Comparison of ENCODE assay signal across 8 cellular contexts in genomic region chr13:100674848-100675659, GRCh38. TPM values are rescaled to one million over a fixed set of nuclear protein-coding genes. Genes with fewer than 3 reads are reported as not detected.
DNase-seq lines count a peak whose midpoint lies in the region; ATAC-seq and TF ChIP-seq lines count a peak whose summit lies in the region.

No MANE protein-coding gene starts in this region.

- H3K36me3 ChIP-seq in SU-DHL-6 (ENCODE audit: low read length) (no peaks in the 10 kb centered on the region), adipocyte (ENCODE audit: control insufficient read depth, insufficient read depth, low read length, severe bottlenecking) (no peaks in the 10 kb centered on the region), trophoblast cell (ENCODE audit: control insufficient read depth in 1 of 2, insufficient read depth in 2 of 2, low read length in 2 of 2) (peaks cover 2 to 4% of the 10 kb centered on the region in 2 experiments), transverse colon (no peaks in the 10 kb centered on the region)

- H3K9ac ChIP-seq in SU-DHL-6 (ENCODE audit: low read length) = peak overlapping the region; percentile 81
- H3K9ac ChIP-seq in adipocyte (ENCODE audit: low read length) = peak overlapping the region; percentile 81
- peak overlapping the region; percentile 52 for H3K9ac ChIP-seq in trophoblast cell (ENCODE audit: low read length)

- H3K79me2 ChIP-seq in SU-DHL-6 (ENCODE audit: insufficient read depth, low read length) (peaks cover 20% of the 10 kb centered on the region), trophoblast cell (ENCODE audit: control insufficient read depth, insufficient read depth, low read length, poor library complexity) (peaks cover 6% of the 10 kb centered on the region)

- peak; percentile 97 for ATAC-seq in HG02763 (IDR thresholded peaks at IDR 0.05; ENCODE audit: unreplicated experiment)

- TF ChIP-seq CTCF in GM12875 (IDR thresholded peaks at IDR 0.05; ENCODE audit: borderline replicate concordance, insufficient read depth, low read depth, low read length) = peak; percentile 24; the same call in 1 of the 2 replicates
- TF ChIP-seq CTCF in SU-DHL-6 (IDR thresholded peaks at IDR 0.05; ENCODE audit: insufficient read depth, low read length, poor library complexity, severe bottlenecking) = no peak
- peak in 3 of 5 experiments; percentile 12 to 34 (median 30) for TF ChIP-seq CTCF in transverse colon (IDR thresholded peaks at IDR 0.05)

- H3K9me2 ChIP-seq in SU-DHL-6 (replicated peaks; ENCODE audit: insufficient read depth, low read length) = no peaks in the 10 kb centered on the region

- WGBS in trophoblast cell (ENCODE audit: extremely low coverage, insufficient coverage, insufficient read length) = no CpG with 5 or more reads among the region's 72 CpGs
- 0% methylated on average over 2 to 51 of the region's 72 CpGs for WGBS in transverse colon (ENCODE audit: low coverage in 1 of 2), 2 donors

- DNase-seq in NCI-H128 (lab: John Stamatoyannopoulos, UW; ENCODE audit: unreplicated experiment) (peak; percentile 96), adipocyte (ENCODE audit: low read depth) (peak; percentile 99), cardiac septum (ENCODE audit: low spot score) (peak; percentile 100), trophoblast cell (peak; percentile 99), transverse colon (peak; percentile 100)

- H4K91ac ChIP-seq in trophoblast cell (ENCODE audit: low read depth, low read length) = peak overlapping the region; percentile 67

- peak overlapping the region; percentile 41; the same call in 1 of the 2 replicates for H3K27ac ChIP-seq in SU-DHL-6 (ENCODE audit: low read depth, low read length)
- H3K27ac ChIP-seq in trophoblast cell (ENCODE audit: low read depth, low read length) = peak overlapping the region; percentile 88
- H3K27ac ChIP-seq in transverse colon = peak overlapping the region; percentile 92 to 97 (median 96)

- no peak overlapping the region for H3K23ac ChIP-seq in trophoblast cell (ENCODE audit: low read length)

- peak; percentile 44 for TF ChIP-seq POLR2A in transverse colon (IDR thresholded peaks at IDR 0.05)

- H2BK12ac ChIP-seq in trophoblast cell (ENCODE audit: low read length) = no peak overlapping the region

- no peak overlapping the region for H3K4ac ChIP-seq in trophoblast cell (ENCODE audit: low read depth, low read length)

- H2BK5ac ChIP-seq in trophoblast cell (ENCODE audit: low read depth, low read length, poor library complexity) = no peak overlapping the region

- H4K12ac ChIP-seq in trophoblast cell (ENCODE audit: low read depth, low read length) = peak overlapping the region; percentile 45

- H3K4me2 ChIP-seq in SU-DHL-6 (ENCODE audit: low read depth, low read length, poor library complexity, severe bottlenecking) (peak overlapping the region; percentile 72), trophoblast cell (ENCODE audit: low read length) (peak overlapping the region; percentile 93)

- peak overlapping the region; percentile 93 for H2AFZ ChIP-seq in SU-DHL-6 (ENCODE audit: low read depth, low read length, severe bottlenecking)
- H2AFZ ChIP-seq in trophoblast cell (ENCODE audit: insufficient read depth, low read length, poor library complexity) = peak overlapping the region; percentile 83

- H3K9me3 ChIP-seq in SU-DHL-6 (ENCODE audit: insufficient read depth, low read length) (no peaks in the 10 kb centered on the region), adipocyte (ENCODE audit: control insufficient read depth, low read length) (no peaks in the 10 kb centered on the region), trophoblast cell (ENCODE audit: insufficient read depth, low read depth, low read length) (peaks cover 3% of the 10 kb centered on the region), transverse colon (no peaks in the 10 kb centered on the region)

- H3K27me3 ChIP-seq in SU-DHL-6 (ENCODE audit: low read length) = no peaks in the 10 kb centered on the region
- no peaks in the 10 kb centered on the region for H3K27me3 ChIP-seq in adipocyte (replicated peaks; ENCODE audit: control insufficient read depth, insufficient read depth, low read length)
- no peaks in the 10 kb centered on the region for H3K27me3 ChIP-seq in trophoblast cell (ENCODE audit: insufficient read depth, low read length)
- H3K27me3 ChIP-seq in transverse colon = peaks cover 8% of the 10 kb centered on the region

- H4K20me1 ChIP-seq in SU-DHL-6 (ENCODE audit: low read depth, low read length) = no peaks in the 10 kb centered on the region

- peaks cover 7% of the 10 kb centered on the region for H3K79me1 ChIP-seq in trophoblast cell (ENCODE audit: low read length)

- H3K4me1 ChIP-seq in adipocyte (ENCODE audit: control insufficient read depth, insufficient read depth, low read length) = peaks cover 7% of the 10 kb centered on the region
- peaks cover 8 to 9% of the 10 kb centered on the region in 2 experiments for H3K4me1 ChIP-seq in trophoblast cell (ENCODE audit: control insufficient read depth in 1 of 2, insufficient read depth in 2 of 2, low read length in 2 of 2)
- H3K4me1 ChIP-seq in transverse colon = peaks cover 10 to 17% (median 11%) of the 10 kb centered on the region in 4 donors

- in situ Hi-C loops in transverse colon (cut with MboI; ENCODE audit: low pct_ligation_motif_present in 1 of 4, low pct_unique_long_range_greater_than_20kb in 1 of 4, low sequenced_read_pairs in 3 of 4) = no loop called here

- H3F3A ChIP-seq in SU-DHL-6 (ENCODE audit: insufficient read depth) = no peaks in the 10 kb centered on the region

- no peak overlapping the region for H2AK5ac ChIP-seq in trophoblast cell (ENCODE audit: low read length)

- TF ChIP-seq EP300 in transverse colon (IDR thresholded peaks at IDR 0.05; ENCODE audit: low read depth) = no peak

- peak overlapping the region; percentile 62 for H3K18ac ChIP-seq in trophoblast cell (ENCODE audit: low read length)

- peak overlapping the region; percentile 91 for H4K8ac ChIP-seq in trophoblast cell (ENCODE audit: low read depth, low read length)

- H3K4me3 ChIP-seq in GM12875 (ENCODE audit: low read depth, low read length) = peak overlapping the region; percentile 75
- H3K4me3 ChIP-seq in SU-DHL-6 (ENCODE audit: insufficient read depth, low read length, poor library complexity, severe bottlenecking) = peak overlapping the region; percentile 82
- peak overlapping the region; percentile 84 for H3K4me3 ChIP-seq in adipocyte (ENCODE audit: low read length)
- H3K4me3 ChIP-seq in trophoblast cell (ENCODE audit: low read depth, low read length) = peak overlapping the region; percentile 82
- H3K4me3 ChIP-seq in transverse colon = peak overlapping the region; percentile 86 to 99 (median 92)

- intact Hi-C loops in cardiac septum (cut with DNase I) (no loop called here), transverse colon (cut with DNase I; ENCODE audit: low total_unique reads) (no loop called here)

- peak overlapping the region; percentile 40 for H3K14ac ChIP-seq in trophoblast cell (ENCODE audit: low read length)

- H2BK120ac ChIP-seq in trophoblast cell (ENCODE audit: insufficient read depth, low read length, poor library complexity) = no peak overlapping the region

RNA-seq across cellular contexts. Expression of gene TMTC4, which starts 0.5 kb away (rescaled TPM):
- total RNA-seq in cardiac septum (7.8 TPM), transverse colon (100 to 1,000 TPM in 1 of 4 donors, 10 to 100 TPM in 3; 19.5 to 136 (median 30.0) TPM)
- 19.7 and 21.4 TPM in 2 replicates for polyA plus RNA-seq in trophoblast cell (2013)

Comparison
In these comparisons a context has a peak if more than half of its experiments do, and no peak if none do; other contexts are left out.
1. Peak in every context shown above with its lines: DNase-seq, ATAC-seq, H3K4me3 ChIP-seq and H3K27ac ChIP-seq.
2. H3K27ac ChIP-seq: peak in every context shown above with its lines; median percentile 96 in transverse colon; 88 in trophoblast cell; 41 in SU-DHL-6.